In the genomic region with DNA sequence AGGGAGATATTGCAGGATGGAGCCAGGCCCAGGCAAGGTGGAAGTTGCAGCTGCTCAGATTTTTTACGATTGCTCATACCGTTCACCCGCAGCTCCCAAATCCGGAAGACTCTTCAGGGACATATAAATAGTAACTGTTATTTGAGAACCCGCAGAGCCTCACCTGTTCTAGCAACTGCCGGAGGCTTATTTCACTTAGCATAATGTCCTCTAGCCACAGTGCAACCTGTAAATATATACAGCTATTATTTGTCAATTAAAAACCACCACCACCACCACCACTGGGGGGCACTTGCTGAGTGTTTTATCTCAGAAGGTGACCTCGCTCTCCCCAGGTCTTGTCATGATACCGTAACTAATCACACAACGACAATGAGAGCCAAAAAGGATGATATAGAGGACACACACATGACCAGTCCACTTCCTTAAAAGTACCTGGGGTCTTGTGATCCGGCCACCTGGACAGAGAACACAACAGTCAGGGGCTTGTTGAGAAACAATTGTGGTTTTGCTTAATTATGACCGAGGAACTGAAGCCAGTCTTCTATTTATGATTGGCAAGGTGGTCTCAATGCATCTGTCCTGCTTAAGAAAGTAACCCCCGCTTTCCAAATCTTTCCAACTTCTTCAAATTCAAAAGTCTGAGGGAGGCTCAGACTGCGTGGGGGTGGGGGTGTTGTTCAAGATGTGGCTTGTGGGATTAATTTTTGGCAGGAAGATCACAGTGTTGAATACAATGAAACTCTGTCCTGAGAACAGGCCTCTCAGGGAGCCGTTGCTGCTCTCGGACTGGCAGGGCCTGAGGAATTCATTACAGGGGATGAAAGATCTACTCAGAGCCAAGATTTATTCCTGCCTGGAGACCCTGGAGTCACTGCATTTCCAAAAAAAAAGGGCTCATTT, we compare ENCODE assay signal across 7 cellular contexts.
DNase-seq lines count a peak whose midpoint lies in the region; ATAC-seq and TF ChIP-seq lines count a peak whose summit lies in the region.

No MANE protein-coding gene starts in this region.

- no peaks in the 10 kb centered on the region for H3K9me3 ChIP-seq in MG63
- H3K9me3 ChIP-seq in adrenal gland (replicated peaks in 1 of 3), result no peaks in the 10 kb centered on the region

- no peaks in the 10 kb centered on the region for H3K4me1 ChIP-seq in adrenal gland (replicated peaks in 1 of 2)

- H3K27me3 ChIP-seq in MG63 (no peaks in the 10 kb centered on the region), adrenal gland (no peaks in the 10 kb centered on the region)

- TF ChIP-seq POLR2A in GM18505 (IDR thresholded peaks at IDR 0.05; ENCODE audit: borderline replicate concordance, extremely low read depth, insufficient read depth, insufficient read length), result no peak
- no peak for TF ChIP-seq POLR2A in adrenal gland (IDR thresholded peaks at IDR 0.05)

- peak in 5 of 6 experiments; percentile 6 to 49 (median 40) for TF ChIP-seq CTCF in adrenal gland (IDR thresholded peaks at IDR 0.05)

- H3K4me3 ChIP-seq in MG63, result no peak overlapping the region
- H3K4me3 ChIP-seq in adrenal gland, result no peak overlapping the region

- no peaks in the 10 kb centered on the region for H3K36me3 ChIP-seq in MG63
- H3K36me3 ChIP-seq in adrenal gland (replicated peaks in 1 of 2), result no peaks in the 10 kb centered on the region

- no peak overlapping the region for H3K27ac ChIP-seq in adrenal gland

- WGBS in adrenal gland, 4 donors, result 47 to 51% (median 49%) methylated on average over 15 of the region's 15 CpGs

- ATAC-seq in GM18505 (IDR thresholded peaks at IDR 0.05; ENCODE audit: unreplicated experiment), result peak; percentile 50
- ATAC-seq in HG02840 (IDR thresholded peaks at IDR 0.05; ENCODE audit: low FRiP score, unreplicated experiment), result no peak

- intact Hi-C loops in adrenal gland (cut with DNase I), result no loop called here

- DNase-seq in MG63, result peak; percentile 24
- DNase-seq in SW 1271 (lab: John Stamatoyannopoulos, UW), result peak; percentile 50 to 78
- peak; percentile 29 to 78 (median 49) for DNase-seq in adrenal gland
- DNase-seq in hippocampal formation (lab: John Stamatoyannopoulos, UW), result peak; percentile 77 to 93
- peak; percentile 35 to 71 for DNase-seq in stimulated activated CD4-positive, alpha-beta T cell treated with anti-CD3 and anti-CD28 coated beads, Interleukin-1b, Interleukin-23, amount 100 ng/mL, for 4 hours (ENCODE audit: low read depth in 2 of 2)

Comparison
In these comparisons a context has a peak if more than half of its experiments do, and no peak if none do; other contexts are left out.
1. DNase-seq: peak in every context shown above with its lines; median percentile 85 in hippocampal formation; 64 in SW 1271; 53 in stimulated activated CD4-positive, alpha-beta T cell treated with anti-CD3 and anti-CD28 coated beads, Interleukin-1b, Interleukin-23, amount 100 ng/mL, for 4 hours; 49 in adrenal gland; 24 in MG63.